In genomic region chr1:45206808-45207624, GRCh38 we compare ENCODE assay signal across 8 cellular contexts. TPM values are rescaled to one million over a fixed set of nuclear protein-coding genes. Genes with fewer than 3 reads are reported as not detected.
DNase-seq lines count a peak whose midpoint lies in the region; ATAC-seq and TF ChIP-seq lines count a peak whose summit lies in the region.

No MANE protein-coding gene starts in this region.

- POLR2A ChIA-PET in naive thymus-derived CD4-positive, alpha-beta T cell (lab: Charles Lee), result interaction anchor here (0.9 to 1.5 kb wide), 3 partner anchors 21 to 189 kb away, joined by 3 read pairs; no protein-coding TSS in a partner anchor

- H3K4me1 Mint-ChIP-seq in IgD-negative memory B cell (peaks cover 10 to 20% (median 17%) of the 10 kb centered on the region in 3 donors), chondrocyte (ENCODE audit: low read depth) (peaks cover 13% of the 10 kb centered on the region)
- H3K4me1 Mint-ChIP-seq in naive thymus-derived CD4-positive, alpha-beta T cell, result peaks cover 13 to 41% (median 27%) of the 10 kb centered on the region in 7 donors

- H3K4me1 ChIP-seq in naive thymus-derived CD4-positive, alpha-beta T cell (ENCODE audit: control insufficient read depth in 2 of 2, insufficient read depth in 2 of 2, low read length in 2 of 2), result peaks cover 11 to 18% of the 10 kb centered on the region in 2 donors

- H3K27ac Mint-ChIP-seq in IgD-negative memory B cell (peak overlapping the region in 2 of 3 donors; percentile 19 to 78), chondrocyte (ENCODE audit: unreplicated experiment) (peak overlapping the region; percentile 53)
- peak overlapping the region; percentile 28 to 92 (median 83) for H3K27ac Mint-ChIP-seq in naive thymus-derived CD4-positive, alpha-beta T cell

- CTCF ChIA-PET in naive thymus-derived CD4-positive, alpha-beta T cell (lab: Charles Lee), result no interaction called here

- H3K27me3 Mint-ChIP-seq in IgD-negative memory B cell (peaks cover 10% of the 10 kb centered on the region), chondrocyte (ENCODE audit: low read depth) (peaks cover 28% of the 10 kb centered on the region)
- H3K27me3 Mint-ChIP-seq in naive thymus-derived CD4-positive, alpha-beta T cell, result peaks cover 0 to 52% (median 0%) of the 10 kb centered on the region in 5 donors

- intact Hi-C loops in naive thymus-derived CD4-positive, alpha-beta T cell (cut with micrococcal nuclease), result loop anchor here (1.0 to 10.0 kb wide), 9 partner anchors 90 to 475 kb away; partner anchors contain the start of genes BTBD19 (in 1 of the 2), DYNLT4 (in 1 of the 2), HECTD3 (in 1 of the 2) and PLK3 (in 1 of the 2)

- H3K27me3 ChIP-seq in naive thymus-derived CD4-positive, alpha-beta T cell (ENCODE audit: control insufficient read depth in 2 of 2, insufficient read depth in 2 of 2, low read length in 2 of 2), result no peaks in the 10 kb centered on the region

- peak; percentile 34 for ATAC-seq in naive thymus-derived CD4-positive, alpha-beta T cell
- no peak for ATAC-seq in GM19467 (IDR thresholded peaks at IDR 0.05; ENCODE audit: unreplicated experiment)

- peak overlapping the region; percentile 86 to 98 (median 92) for H3K4me3 Mint-ChIP-seq in IgD-negative memory B cell
- peak overlapping the region; percentile 71 for H3K4me3 Mint-ChIP-seq in chondrocyte (ENCODE audit: unreplicated experiment)
- peak overlapping the region; percentile 84 to 97 (median 92) for H3K4me3 Mint-ChIP-seq in naive thymus-derived CD4-positive, alpha-beta T cell

- H3K9me3 Mint-ChIP-seq in IgD-negative memory B cell (peaks cover 0 to 2% (median 0%) of the 10 kb centered on the region in 3 donors), chondrocyte (ENCODE audit: low read depth) (no peaks in the 10 kb centered on the region)
- peaks cover 0 to 4% (median 0%) of the 10 kb centered on the region in 11 donors for H3K9me3 Mint-ChIP-seq in naive thymus-derived CD4-positive, alpha-beta T cell

- TF ChIP-seq CTCF in AG09309 (IDR thresholded peaks at IDR 0.05; ENCODE audit: control insufficient read depth, insufficient read depth, low read depth, low read length, missing control alignments) (no peak), chondrocyte (IDR thresholded peaks at IDR 0.05) (no peak)

- no peak overlapping the region for H3K27ac ChIP-seq in naive thymus-derived CD4-positive, alpha-beta T cell (ENCODE audit: low read depth, low read length)

- no peaks in the 10 kb centered on the region for H3K36me3 Mint-ChIP-seq in IgD-negative memory B cell
- no peaks in the 10 kb centered on the region for H3K36me3 Mint-ChIP-seq in chondrocyte (ENCODE audit: low read depth)
- H3K36me3 Mint-ChIP-seq in naive thymus-derived CD4-positive, alpha-beta T cell, result no peaks in the 10 kb centered on the region

- no peaks in the 10 kb centered on the region for H3K9me3 ChIP-seq in naive thymus-derived CD4-positive, alpha-beta T cell (ENCODE audit: control insufficient read depth in 2 of 3, low read length in 3 of 3)

- H3K36me3 ChIP-seq in naive thymus-derived CD4-positive, alpha-beta T cell (ENCODE audit: control insufficient read depth in 2 of 3, insufficient read depth in 3 of 3, low read length in 3 of 3), result no peaks in the 10 kb centered on the region

- DNase-seq in AG09309 (ENCODE audit: low read depth) (no peak), chondrocyte (ENCODE audit: low spot score) (no peak), NCI-H748 (lab: John Stamatoyannopoulos, UW; ENCODE audit: unreplicated experiment) (no peak), NCI-H69 (lab: John Stamatoyannopoulos, UW) (no peak), GM19238 (ENCODE audit: insufficient read length, low spot score) (no peak)
- DNase-seq in naive thymus-derived CD4-positive, alpha-beta T cell, result peak in 2 of 9 donors; percentile 1 to 2

- peak overlapping the region; percentile 56 for H3K4me3 ChIP-seq in AG09309 (ENCODE audit: control insufficient read depth, low read depth, low read length)
- H3K4me3 ChIP-seq in naive thymus-derived CD4-positive, alpha-beta T cell (ENCODE audit: low read length), result peak overlapping the region; percentile 77

RNA-seq across cellular contexts. Expression of gene ZSWIM5, which starts 0.6 kb away (rescaled TPM):
- polyA plus RNA-seq in IgD-negative memory B cell, result 0.14 TPM
- total RNA-seq in chondrocyte, result 0.51 to 1.1 TPM (median 1.0 TPM) in 3 replicates
- total RNA-seq in naive thymus-derived CD4-positive, alpha-beta T cell, result 1 to 10 TPM in 4 of 5 experiments, under 1 TPM in 1; 0.17 to 3.6 (median 2.3) TPM
- under 1 TPM; 0.24 to 0.33 TPM for polyA plus RNA-seq in naive thymus-derived CD4-positive, alpha-beta T cell
